In the genomic region with DNA sequence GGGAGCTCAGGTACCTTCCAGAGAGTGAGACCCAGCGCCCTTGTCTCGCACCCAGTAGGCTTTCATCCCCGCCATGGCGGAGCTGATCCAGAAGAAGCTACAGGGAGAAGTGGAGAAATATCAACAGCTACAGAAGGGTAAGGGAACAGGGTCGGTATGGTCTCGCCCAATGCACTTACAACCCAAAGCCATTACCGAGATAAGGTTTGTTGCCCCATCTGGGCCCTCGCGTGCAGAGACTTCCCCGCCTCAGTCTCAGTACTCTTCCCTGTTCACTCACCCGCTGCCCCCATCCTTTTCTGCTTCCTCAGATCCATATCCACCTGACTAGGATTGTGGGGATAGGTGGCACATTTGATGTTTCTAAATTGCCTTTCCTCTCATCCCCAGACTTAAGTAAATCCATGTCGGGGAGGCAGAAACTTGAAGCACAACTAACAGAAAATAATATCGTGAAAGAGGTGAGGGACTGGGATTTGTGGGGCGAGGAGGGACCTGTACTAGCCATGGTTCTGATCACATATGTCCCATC, we compare ENCODE assay signal across 8 cellular contexts. TPM values are rescaled to one million over a fixed set of nuclear protein-coding genes. Genes with fewer than 3 reads are reported as not detected.
DNase-seq lines count a peak whose midpoint lies in the region; ATAC-seq, FAIRE-seq and TF ChIP-seq lines count a peak whose summit lies in the region.

No MANE protein-coding gene starts in this region.

- peaks cover 5 to 21% of the 10 kb centered on the region in 2 donors for H3K4me1 ChIP-seq in adrenal gland (replicated peaks in 1 of 2)
- H3K4me1 ChIP-seq in HepG2 (ENCODE audit: insufficient read depth, low read length), result peaks cover 22% of the 10 kb centered on the region
- peaks cover 19% of the 10 kb centered on the region for H3K4me1 ChIP-seq in upper lobe of right lung

- H3K4me3 Mint-ChIP-seq in Calu3 (ENCODE audit: low read depth, unreplicated experiment), result peak overlapping the region; percentile 81

- CTCF ChIA-PET in Calu3 (lab: Charles Lee) (interaction anchor here (1.1 to 2.7 kb wide), 6 partner anchors 8 to 126 kb away, joined by 3 to 11 read pairs (median 10); partner anchors contain the start of genes B3GALT4, RGL2, RPS18 and VPS52), HepG2 (lab: Yijun Ruan, JAX; ENCODE audit: low intra/inter-chr PET ratio, low total read pairs) (interaction anchor here (1.2 to 1.4 kb wide), 2 partner anchors 8 to 10 kb away, joined by 3 read pairs; no protein-coding TSS in a partner anchor)

- no peak overlapping the region for H2AFZ ChIP-seq in HepG2 (ENCODE audit: low read length)

- in situ Hi-C loops in HepG2 (cut with HindIII; ENCODE audit: extremely low pct_ligation_motif_present, low pct_unique_long_range_greater_than_20kb), result loop anchor here (25.0 kb wide), 1 partner anchor 122 kb away; the partner anchor contains the start of genes CUTA, PHF1 and SYNGAP1

- peak overlapping the region; percentile 69 for H3K27ac Mint-ChIP-seq in Calu3 (ENCODE audit: unreplicated experiment)

- peak overlapping the region; percentile 99 for H3K4me2 ChIP-seq in HepG2 (ENCODE audit: low read depth, low read length)

- WGBS in adrenal gland, 4 donors, result 2 to 4% (median 3%) methylated on average over 13 to 14 of the region's 14 CpGs
- 1% methylated on average over 14 of the region's 14 CpGs for WGBS in HepG2 (ENCODE audit: low lambda C conversion rate)

- H3K4me1 Mint-ChIP-seq in Calu3 (ENCODE audit: low read depth, unreplicated experiment), result peaks cover 39% of the 10 kb centered on the region

- TF ChIP-seq RAD21 in HepG2 (CRISPR knock-in tag; IDR thresholded peaks at IDR 0.05), result no peak

- TF ChIP-seq EP300 in HepG2 (IDR thresholded peaks at IDR 0.05; ENCODE audit: low read depth in 2 of 2, low read length in 2 of 2) (no peak), HepG2 (CRISPR knock-in tag; IDR thresholded peaks at IDR 0.05; ENCODE audit: borderline replicate concordance) (no peak)

- H3K79me2 ChIP-seq in HepG2 (ENCODE audit: insufficient read depth, low read length), result peaks cover 27% of the 10 kb centered on the region

- ATAC-seq in HG02943 (IDR thresholded peaks at IDR 0.05; ENCODE audit: low read depth, unreplicated experiment) (peak; percentile 5), HepG2 (peak; percentile 36), upper lobe of right lung (no peak)

- peak overlapping the region; percentile 92 for H3K9ac ChIP-seq in HepG2 (ENCODE audit: insufficient read depth, low read depth, low read length)

- H4K20me1 ChIP-seq in HepG2 (ENCODE audit: insufficient read depth, low read length), result no peaks in the 10 kb centered on the region

- H3K36me3 ChIP-seq in adrenal gland (replicated peaks in 1 of 2) (peaks cover 0 to 61% of the 10 kb centered on the region in 2 donors), HepG2 (replicated peaks in 1 of 2; ENCODE audit: control insufficient read depth in 1 of 2, insufficient read depth in 2 of 2, low read length in 2 of 2) (peaks cover 16 to 42% of the 10 kb centered on the region in 2 experiments), upper lobe of right lung (peaks cover 65% of the 10 kb centered on the region)

- intact Hi-C loops in Calu3 (cut with micrococcal nuclease; ENCODE audit: unreplicated experiment) (loop anchor here (1.0 kb wide), 1 partner anchor 7 kb away; no protein-coding TSS in a partner anchor), adrenal gland (cut with DNase I) (no loop called here), HepG2 (cut with micrococcal nuclease; ENCODE audit: unreplicated experiment) (loop anchor here (1.0 kb wide), 1 partner anchor 8 kb away; the partner anchor contains the start of gene RGL2), upper lobe of right lung (cut with DNase I) (no loop called here)

- TSS peak; percentile 90 for BruUV-seq in Calu3 (replicated peaks; lab: Mats Ljungman, UMichigan)
- BruUV-seq in HepG2 (replicated peaks; lab: Mats Ljungman, UMichigan), result TSS peak; percentile 89

- TF ChIP-seq CTCF in Calu3 (IDR thresholded peaks at IDR 0.05; ENCODE audit: unreplicated experiment) (no peak), adrenal gland (IDR thresholded peaks at IDR 0.05) (no peak), HepG2 (CRISPR knock-in tag; IDR thresholded peaks at IDR 0.05) (no peak), upper lobe of right lung (IDR thresholded peaks at IDR 0.05) (no peak)

- no peak for FAIRE-seq in HepG2 (lab: Jason Lieb, UNC)

- H3K36me3 Mint-ChIP-seq in Calu3 (ENCODE audit: insufficient read depth, unreplicated experiment), result peaks cover 70% of the 10 kb centered on the region

- H3K9me3 ChIP-seq in adrenal gland (replicated peaks in 1 of 3) (no peaks in the 10 kb centered on the region), HepG2 (ENCODE audit: low read length) (no peaks in the 10 kb centered on the region), upper lobe of right lung (no peaks in the 10 kb centered on the region)

- no peaks in the 10 kb centered on the region for H3K27me3 Mint-ChIP-seq in Calu3 (ENCODE audit: unreplicated experiment)

- TF ChIP-seq POLR2A in adrenal gland (IDR thresholded peaks at IDR 0.05) (no peak), HepG2 (IDR thresholded peaks at IDR 0.05; ENCODE audit: insufficient read depth in 1 of 2, low read depth in 2 of 2, low read length in 2 of 2) (no peak; a peak in 1 of 4 replicates)

- POLR2A ChIA-PET in HepG2 (lab: Yijun Ruan, JAX), result interaction anchor here (0.7 to 3.4 kb wide), 16 partner anchors 8 to 318 kb away, joined by 3 to 41 read pairs (median 8); partner anchors contain the start of genes B3GALT4, CUTA, HSD17B8 and PHF1

- H3K27ac ChIP-seq in adrenal gland, result peak overlapping the region in 4 of 5 donors; percentile 32 to 80 (median 56)
- H3K27ac ChIP-seq in HepG2 (ENCODE audit: extremely low read length, insufficient read depth, low read length), result peak overlapping the region; percentile 56
- peak overlapping the region; percentile 73 for H3K27ac ChIP-seq in upper lobe of right lung

- H3K27me3 ChIP-seq in adrenal gland (no peaks in the 10 kb centered on the region), HepG2 (ENCODE audit: control insufficient read depth in 1 of 2, insufficient read depth in 2 of 2, low read length in 2 of 2) (no peaks in the 10 kb centered on the region; a peak in 1 of 5 replicates), upper lobe of right lung (no peaks in the 10 kb centered on the region)

- DNase-seq in Calu3, result no peak
- DNase-seq in adrenal gland, result peak in 1 of 7 donors; percentile 14
- DNase-seq in HepG2 (ENCODE audit: low spot score), result no peak
- DNase-seq in upper lobe of right lung, result no peak
- no peak for DNase-seq in cortex of kidney (lab: John Stamatoyannopoulos, UW)
- no peak for DNase-seq in stimulated activated CD4-positive, alpha-beta T cell treated with anti-CD3 and anti-CD28 coated beads, Interleukin-15, amount 100 ng/mL, for 24 hours
- DNase-seq in foreskin melanocyte, result no peak

- H3K9me3 Mint-ChIP-seq in Calu3 (ENCODE audit: low read depth, unreplicated experiment), result no peaks in the 10 kb centered on the region

- H3K4me3 ChIP-seq in adrenal gland (peak overlapping the region; percentile 2 to 81 (median 66)), HepG2 (replicated peaks in 1 of 3; ENCODE audit: insufficient read depth in 1 of 3, low read depth in 2 of 3, low read length in 3 of 3) (peak overlapping the region; percentile 73 to 96 (median 94)), upper lobe of right lung (peak overlapping the region; percentile 89)

RNA-seq across cellular contexts. Expression of gene PFDN6, which starts 0.4 kb away (rescaled TPM):
- 141 and 168 TPM in 2 replicates for total RNA-seq in Calu3 (2022)
- 100 to 1,000 TPM in 1 of 8 donors, 10 to 100 TPM in 6, 1 to 10 TPM in 1; 6.8 to 137 (median 45.7) TPM for total RNA-seq in adrenal gland
- polyA plus RNA-seq in adrenal gland, result 100 to 1,000 TPM; 180 to 830 (median 713) TPM
- 87.0 and 118 TPM in 2 replicates for total RNA-seq in HepG2 (2016; rRNA removed; fragmentation: Illumina TruSeq; extraction: Trizol)
- total RNA-seq in HepG2 (2016; cell fraction: cytosol; rRNA removed; fragmentation: Illumina TruSeq; extraction: Trizol; ENCODE audit: low read depth), result 21.9 and 25.1 TPM in 2 replicates
- 97.0 and 123 TPM in 2 replicates for total RNA-seq in HepG2 (2016; cell fraction: insoluble cytoplasmic fraction; rRNA removed; fragmentation: Illumina TruSeq; extraction: Trizol)
- total RNA-seq in HepG2 (2016; cell fraction: membrane; rRNA removed; fragmentation: Illumina TruSeq; extraction: Trizol), result 19.5 and 24.7 TPM in 2 replicates
- total RNA-seq in HepG2 (2016; cell fraction: nucleus; rRNA removed; fragmentation: Illumina TruSeq; extraction: Trizol), result 35.5 and 41.4 TPM in 2 replicates
- polyA plus RNA-seq in HepG2 (2011; rRNA removed), result 75.5 and 92.2 TPM in 2 replicates
- polyA plus RNA-seq in HepG2 (2011; cell fraction: cytosol; rRNA removed), result 41.4 and 48.4 TPM in 2 replicates
- polyA plus RNA-seq in HepG2 (2011; cell fraction: nucleus; rRNA removed), result 65.1 and 96.7 TPM in 2 replicates
- 78.6 and 94.5 TPM in 2 replicates for polyA plus RNA-seq in HepG2 (2012)
- polyA plus RNA-seq in HepG2 (2016; cell fraction: cytosol; fragmentation: Illumina TruSeq; extraction: Trizol; ENCODE audit: low read depth), result 20.6 and 21.5 TPM in 2 replicates
- polyA plus RNA-seq in HepG2 (2016; cell fraction: insoluble cytoplasmic fraction; fragmentation: Illumina TruSeq; extraction: Trizol; ENCODE audit: low read depth), result 142 and 148 TPM in 2 replicates
- 20.0 and 22.3 TPM in 2 replicates for polyA plus RNA-seq in HepG2 (2016; cell fraction: membrane; fragmentation: Illumina TruSeq; extraction: Trizol; ENCODE audit: low read depth)
- 80.0 and 80.7 TPM in 2 replicates for polyA plus RNA-seq in HepG2 (2016; cell fraction: nucleus; fragmentation: Illumina TruSeq; extraction: Trizol; ENCODE audit: insufficient read depth, low read depth)
- polyA minus RNA-seq in HepG2 (2011; rRNA and poly(A)+ RNA removed; ENCODE audit: low replicate concordance), result 11.7 and 27.1 TPM in 2 replicates
- 14.2 and 19.7 TPM in 2 replicates for polyA minus RNA-seq in HepG2 (2011; cell fraction: cytosol; rRNA and poly(A)+ RNA removed)
- 28.1 and 34.1 TPM in 2 replicates for polyA minus RNA-seq in HepG2 (2011; cell fraction: nucleus; rRNA and poly(A)+ RNA removed)
- 39.3 TPM for total RNA-seq in upper lobe of right lung

RNA-seq across cellular contexts. Expression of gene WDR46, which starts 0.8 kb away (rescaled TPM):
- total RNA-seq in Calu3 (2022) (124 and 125 TPM in 2 replicates), adrenal gland (100 to 1,000 TPM in 1 of 8 donors, 10 to 100 TPM in 7; 44.0 to 117 (median 50.2) TPM), HepG2 (2016; rRNA removed; fragmentation: Illumina TruSeq; extraction: Trizol) (99.9 and 105 TPM in 2 replicates), upper lobe of right lung (37.0 TPM)
- polyA plus RNA-seq in adrenal gland (100 to 1,000 TPM in 2 of 3 donors, 10 to 100 TPM in 1; 48.7 to 139 (median 104) TPM), HepG2 (2011; rRNA removed) (47.4 and 54.6 TPM in 2 replicates)
- 34.0 and 45.3 TPM in 2 replicates for total RNA-seq in HepG2 (2016; cell fraction: cytosol; rRNA removed; fragmentation: Illumina TruSeq; extraction: Trizol; ENCODE audit: low read depth)
- 93.2 and 108 TPM in 2 replicates for total RNA-seq in HepG2 (2016; cell fraction: insoluble cytoplasmic fraction; rRNA removed; fragmentation: Illumina TruSeq; extraction: Trizol)
- 44.8 and 48.1 TPM in 2 replicates for total RNA-seq in HepG2 (2016; cell fraction: membrane; rRNA removed; fragmentation: Illumina TruSeq; extraction: Trizol)
- total RNA-seq in HepG2 (2016; cell fraction: nucleus; rRNA removed; fragmentation: Illumina TruSeq; extraction: Trizol), result 67.1 and 84.6 TPM in 2 replicates
- polyA plus RNA-seq in HepG2 (2011; cell fraction: cytosol; rRNA removed), result 33.7 and 44.0 TPM in 2 replicates
- polyA plus RNA-seq in HepG2 (2011; cell fraction: nucleus; rRNA removed), result 100 and 101 TPM in 2 replicates
- polyA plus RNA-seq in HepG2 (2012), result 40.9 and 53.3 TPM in 2 replicates
- polyA plus RNA-seq in HepG2 (2016; cell fraction: cytosol; fragmentation: Illumina TruSeq; extraction: Trizol; ENCODE audit: low read depth), result 30.0 and 32.0 TPM in 2 replicates
- 82.3 and 87.5 TPM in 2 replicates for polyA plus RNA-seq in HepG2 (2016; cell fraction: insoluble cytoplasmic fraction; fragmentation: Illumina TruSeq; extraction: Trizol; ENCODE audit: low read depth)
- 32.2 and 32.4 TPM in 2 replicates for polyA plus RNA-seq in HepG2 (2016; cell fraction: membrane; fragmentation: Illumina TruSeq; extraction: Trizol; ENCODE audit: low read depth)
- 115 and 128 TPM in 2 replicates for polyA plus RNA-seq in HepG2 (2016; cell fraction: nucleus; fragmentation: Illumina TruSeq; extraction: Trizol; ENCODE audit: insufficient read depth, low read depth)
- 106 and 108 TPM in 2 replicates for polyA minus RNA-seq in HepG2 (2011; rRNA and poly(A)+ RNA removed; ENCODE audit: low replicate concordance)
- 39.5 and 44.8 TPM in 2 replicates for polyA minus RNA-seq in HepG2 (2011; cell fraction: cytosol; rRNA and poly(A)+ RNA removed)
- 38.6 and 63.3 TPM in 2 replicates for polyA minus RNA-seq in HepG2 (2011; cell fraction: nucleus; rRNA and poly(A)+ RNA removed)

RNA-seq across cellular contexts. Expression of gene RGL2, which starts 8.9 kb away (rescaled TPM):
- total RNA-seq in Calu3 (2022), result 138 and 154 TPM in 2 replicates
- total RNA-seq in adrenal gland, result 100 to 1,000 TPM in 1 of 8 donors, 10 to 100 TPM in 7; 51.3 to 177 (median 85.4) TPM
- 100 to 1,000 TPM in 2 of 3 donors, 10 to 100 TPM in 1; 36.4 to 224 (median 147) TPM for polyA plus RNA-seq in adrenal gland
- 16.5 and 22.9 TPM in 2 replicates for total RNA-seq in HepG2 (2016; rRNA removed; fragmentation: Illumina TruSeq; extraction: Trizol)
- 5.6 and 5.8 TPM in 2 replicates for total RNA-seq in HepG2 (2016; cell fraction: cytosol; rRNA removed; fragmentation: Illumina TruSeq; extraction: Trizol; ENCODE audit: low read depth)
- 14.4 and 22.0 TPM in 2 replicates for total RNA-seq in HepG2 (2016; cell fraction: insoluble cytoplasmic fraction; rRNA removed; fragmentation: Illumina TruSeq; extraction: Trizol)
- total RNA-seq in HepG2 (2016; cell fraction: membrane; rRNA removed; fragmentation: Illumina TruSeq; extraction: Trizol), result 14.1 and 14.8 TPM in 2 replicates
- 21.1 and 24.8 TPM in 2 replicates for total RNA-seq in HepG2 (2016; cell fraction: nucleus; rRNA removed; fragmentation: Illumina TruSeq; extraction: Trizol)
- polyA plus RNA-seq in HepG2 (2011; rRNA removed), result 47.4 and 55.8 TPM in 2 replicates
- polyA plus RNA-seq in HepG2 (2011; cell fraction: cytosol; rRNA removed), result 24.1 and 32.5 TPM in 2 replicates
- polyA plus RNA-seq in HepG2 (2011; cell fraction: nucleus; rRNA removed), result 260 and 280 TPM in 2 replicates
- polyA plus RNA-seq in HepG2 (2012), result 33.1 and 35.4 TPM in 2 replicates
- polyA plus RNA-seq in HepG2 (2016; cell fraction: cytosol; fragmentation: Illumina TruSeq; extraction: Trizol; ENCODE audit: low read depth), result 4.2 and 4.6 TPM in 2 replicates
- 12.1 and 14.6 TPM in 2 replicates for polyA plus RNA-seq in HepG2 (2016; cell fraction: insoluble cytoplasmic fraction; fragmentation: Illumina TruSeq; extraction: Trizol; ENCODE audit: low read depth)
- polyA plus RNA-seq in HepG2 (2016; cell fraction: membrane; fragmentation: Illumina TruSeq; extraction: Trizol; ENCODE audit: low read depth), result 9.4 and 10.4 TPM in 2 replicates
- 53.5 and 54.5 TPM in 2 replicates for polyA plus RNA-seq in HepG2 (2016; cell fraction: nucleus; fragmentation: Illumina TruSeq; extraction: Trizol; ENCODE audit: insufficient read depth, low read depth)
- polyA minus RNA-seq in HepG2 (2011; rRNA and poly(A)+ RNA removed; ENCODE audit: low replicate concordance), result 47.5 and 84.0 TPM in 2 replicates
- polyA minus RNA-seq in HepG2 (2011; cell fraction: cytosol; rRNA and poly(A)+ RNA removed), result 16.0 and 18.0 TPM in 2 replicates
- 45.7 and 51.1 TPM in 2 replicates for polyA minus RNA-seq in HepG2 (2011; cell fraction: nucleus; rRNA and poly(A)+ RNA removed)
- total RNA-seq in upper lobe of right lung, result 114 TPM

RNA-seq across cellular contexts. Expression of gene B3GALT4, which starts 12.9 kb away (rescaled TPM):
- total RNA-seq in Calu3 (2022) (18.2 and 21.6 TPM in 2 replicates), adrenal gland (10 to 100 TPM in 7 of 8 donors, 1 to 10 TPM in 1; 8.5 to 23.7 (median 16.3) TPM), HepG2 (2016; rRNA removed; fragmentation: Illumina TruSeq; extraction: Trizol) (0.27 TPM in 1 of 2 replicates, not detected in the other), upper lobe of right lung (16.8 TPM)
- polyA plus RNA-seq in adrenal gland (10 to 100 TPM in 2 of 3 donors, 1 to 10 TPM in 1; 2.6 to 11.4 (median 11.0) TPM), HepG2 (2011; rRNA removed) (0.04 TPM in 1 of 2 replicates, not detected in the other)
- not detected in 2 replicates for total RNA-seq in HepG2 (2016; cell fraction: cytosol; rRNA removed; fragmentation: Illumina TruSeq; extraction: Trizol; ENCODE audit: low read depth)
- 0.19 TPM in 1 of 2 replicates, not detected in the other for total RNA-seq in HepG2 (2016; cell fraction: insoluble cytoplasmic fraction; rRNA removed; fragmentation: Illumina TruSeq; extraction: Trizol)
- not detected in 2 replicates for total RNA-seq in HepG2 (2016; cell fraction: membrane; rRNA removed; fragmentation: Illumina TruSeq; extraction: Trizol)
- 0.37 and 0.56 TPM in 2 replicates for total RNA-seq in HepG2 (2016; cell fraction: nucleus; rRNA removed; fragmentation: Illumina TruSeq; extraction: Trizol)
- not detected in 2 replicates for polyA plus RNA-seq in HepG2 (2011; cell fraction: cytosol; rRNA removed)
- polyA plus RNA-seq in HepG2 (2011; cell fraction: nucleus; rRNA removed), result 0.26 and 0.31 TPM in 2 replicates
- polyA plus RNA-seq in HepG2 (2012), result 0.27 TPM in 1 of 2 replicates, not detected in the other
- not detected in 2 replicates for polyA plus RNA-seq in HepG2 (2016; cell fraction: cytosol; fragmentation: Illumina TruSeq; extraction: Trizol; ENCODE audit: low read depth)
- polyA plus RNA-seq in HepG2 (2016; cell fraction: insoluble cytoplasmic fraction; fragmentation: Illumina TruSeq; extraction: Trizol; ENCODE audit: low read depth), result not detected in 2 replicates
- not detected in 2 replicates for polyA plus RNA-seq in HepG2 (2016; cell fraction: membrane; fragmentation: Illumina TruSeq; extraction: Trizol; ENCODE audit: low read depth)
- polyA plus RNA-seq in HepG2 (2016; cell fraction: nucleus; fragmentation: Illumina TruSeq; extraction: Trizol; ENCODE audit: insufficient read depth, low read depth), result not detected in 2 replicates
- 0.46 and 1.4 TPM in 2 replicates for polyA minus RNA-seq in HepG2 (2011; rRNA and poly(A)+ RNA removed; ENCODE audit: low replicate concordance)
- not detected in 2 replicates for polyA minus RNA-seq in HepG2 (2011; cell fraction: cytosol; rRNA and poly(A)+ RNA removed)
- 2.2 and 2.6 TPM in 2 replicates for polyA minus RNA-seq in HepG2 (2011; cell fraction: nucleus; rRNA and poly(A)+ RNA removed)

RNA-seq across cellular contexts. Expression of gene RPS18, which starts 18.0 kb away (rescaled TPM):
- total RNA-seq in Calu3 (2022) (2,667 and 2,688 TPM in 2 replicates), adrenal gland (1,000 to 10,000 TPM; 1,323 to 2,333 (median 2,032) TPM), HepG2 (2016; rRNA removed; fragmentation: Illumina TruSeq; extraction: Trizol) (3,896 and 4,448 TPM in 2 replicates), upper lobe of right lung (1,687 TPM)
- polyA plus RNA-seq in adrenal gland (1,000 to 10,000 TPM; 1,797 to 8,448 (median 4,417) TPM), HepG2 (2011; rRNA removed) (5,415 and 5,806 TPM in 2 replicates)
- 6,850 and 8,085 TPM in 2 replicates for total RNA-seq in HepG2 (2016; cell fraction: cytosol; rRNA removed; fragmentation: Illumina TruSeq; extraction: Trizol; ENCODE audit: low read depth)
- 4,025 and 4,526 TPM in 2 replicates for total RNA-seq in HepG2 (2016; cell fraction: insoluble cytoplasmic fraction; rRNA removed; fragmentation: Illumina TruSeq; extraction: Trizol)
- total RNA-seq in HepG2 (2016; cell fraction: membrane; rRNA removed; fragmentation: Illumina TruSeq; extraction: Trizol), result 9,877 and 10,431 TPM in 2 replicates
- total RNA-seq in HepG2 (2016; cell fraction: nucleus; rRNA removed; fragmentation: Illumina TruSeq; extraction: Trizol), result 1,435 and 1,506 TPM in 2 replicates
- polyA plus RNA-seq in HepG2 (2011; cell fraction: cytosol; rRNA removed), result 7,892 and 7,910 TPM in 2 replicates
- 1,928 and 2,149 TPM in 2 replicates for polyA plus RNA-seq in HepG2 (2011; cell fraction: nucleus; rRNA removed)
- 4,895 and 7,078 TPM in 2 replicates for polyA plus RNA-seq in HepG2 (2012)
- polyA plus RNA-seq in HepG2 (2016; cell fraction: cytosol; fragmentation: Illumina TruSeq; extraction: Trizol; ENCODE audit: low read depth), result 7,234 and 7,986 TPM in 2 replicates
- 4,048 and 4,456 TPM in 2 replicates for polyA plus RNA-seq in HepG2 (2016; cell fraction: insoluble cytoplasmic fraction; fragmentation: Illumina TruSeq; extraction: Trizol; ENCODE audit: low read depth)
- polyA plus RNA-seq in HepG2 (2016; cell fraction: membrane; fragmentation: Illumina TruSeq; extraction: Trizol; ENCODE audit: low read depth), result 9,329 and 9,343 TPM in 2 replicates
- 2,456 and 2,595 TPM in 2 replicates for polyA plus RNA-seq in HepG2 (2016; cell fraction: nucleus; fragmentation: Illumina TruSeq; extraction: Trizol; ENCODE audit: insufficient read depth, low read depth)
- polyA minus RNA-seq in HepG2 (2011; rRNA and poly(A)+ RNA removed; ENCODE audit: low replicate concordance), result 1,646 and 2,177 TPM in 2 replicates
- polyA minus RNA-seq in HepG2 (2011; cell fraction: cytosol; rRNA and poly(A)+ RNA removed), result 879 and 1,018 TPM in 2 replicates
- polyA minus RNA-seq in HepG2 (2011; cell fraction: nucleus; rRNA and poly(A)+ RNA removed), result 337 and 498 TPM in 2 replicates

Comparison
In these comparisons a context has a peak if more than half of its experiments do, and no peak if none do; other contexts are left out.
1. intact Hi-C loops: an anchor here in Calu3 (1.0 kb wide) and HepG2 (1.0 kb wide); none called in adrenal gland and upper lobe of right lung.